1 cellular context compared by ENCODE assay signal in the genomic region with DNA sequence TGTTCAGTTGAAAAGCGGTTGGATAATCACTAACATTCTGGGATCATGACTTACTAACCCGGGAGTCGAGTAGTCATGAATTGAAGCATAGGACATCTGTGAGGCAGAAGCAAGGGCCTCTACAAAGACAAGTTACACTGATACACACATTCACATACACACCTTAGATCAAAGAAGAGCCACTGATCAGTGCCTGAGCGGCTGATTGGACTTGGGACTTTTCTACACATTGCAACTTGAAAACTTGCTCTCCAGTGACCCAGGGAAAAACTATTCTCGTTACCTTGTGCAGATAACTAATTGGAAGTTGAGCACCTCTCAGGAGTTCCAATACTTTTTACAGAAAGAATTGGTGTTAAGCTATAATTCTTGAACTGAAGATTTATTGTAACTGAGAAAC.
TF ChIP-seq lines count a peak whose summit lies in the region.

No MANE protein-coding gene starts in this region.

TF ChIP-seq in HepG2, 621 proteins besides CTCF, POLR2A, EP300 and RAD21 (continued from another document and continues in another):
- TF ChIP-seq, protein P1, sequence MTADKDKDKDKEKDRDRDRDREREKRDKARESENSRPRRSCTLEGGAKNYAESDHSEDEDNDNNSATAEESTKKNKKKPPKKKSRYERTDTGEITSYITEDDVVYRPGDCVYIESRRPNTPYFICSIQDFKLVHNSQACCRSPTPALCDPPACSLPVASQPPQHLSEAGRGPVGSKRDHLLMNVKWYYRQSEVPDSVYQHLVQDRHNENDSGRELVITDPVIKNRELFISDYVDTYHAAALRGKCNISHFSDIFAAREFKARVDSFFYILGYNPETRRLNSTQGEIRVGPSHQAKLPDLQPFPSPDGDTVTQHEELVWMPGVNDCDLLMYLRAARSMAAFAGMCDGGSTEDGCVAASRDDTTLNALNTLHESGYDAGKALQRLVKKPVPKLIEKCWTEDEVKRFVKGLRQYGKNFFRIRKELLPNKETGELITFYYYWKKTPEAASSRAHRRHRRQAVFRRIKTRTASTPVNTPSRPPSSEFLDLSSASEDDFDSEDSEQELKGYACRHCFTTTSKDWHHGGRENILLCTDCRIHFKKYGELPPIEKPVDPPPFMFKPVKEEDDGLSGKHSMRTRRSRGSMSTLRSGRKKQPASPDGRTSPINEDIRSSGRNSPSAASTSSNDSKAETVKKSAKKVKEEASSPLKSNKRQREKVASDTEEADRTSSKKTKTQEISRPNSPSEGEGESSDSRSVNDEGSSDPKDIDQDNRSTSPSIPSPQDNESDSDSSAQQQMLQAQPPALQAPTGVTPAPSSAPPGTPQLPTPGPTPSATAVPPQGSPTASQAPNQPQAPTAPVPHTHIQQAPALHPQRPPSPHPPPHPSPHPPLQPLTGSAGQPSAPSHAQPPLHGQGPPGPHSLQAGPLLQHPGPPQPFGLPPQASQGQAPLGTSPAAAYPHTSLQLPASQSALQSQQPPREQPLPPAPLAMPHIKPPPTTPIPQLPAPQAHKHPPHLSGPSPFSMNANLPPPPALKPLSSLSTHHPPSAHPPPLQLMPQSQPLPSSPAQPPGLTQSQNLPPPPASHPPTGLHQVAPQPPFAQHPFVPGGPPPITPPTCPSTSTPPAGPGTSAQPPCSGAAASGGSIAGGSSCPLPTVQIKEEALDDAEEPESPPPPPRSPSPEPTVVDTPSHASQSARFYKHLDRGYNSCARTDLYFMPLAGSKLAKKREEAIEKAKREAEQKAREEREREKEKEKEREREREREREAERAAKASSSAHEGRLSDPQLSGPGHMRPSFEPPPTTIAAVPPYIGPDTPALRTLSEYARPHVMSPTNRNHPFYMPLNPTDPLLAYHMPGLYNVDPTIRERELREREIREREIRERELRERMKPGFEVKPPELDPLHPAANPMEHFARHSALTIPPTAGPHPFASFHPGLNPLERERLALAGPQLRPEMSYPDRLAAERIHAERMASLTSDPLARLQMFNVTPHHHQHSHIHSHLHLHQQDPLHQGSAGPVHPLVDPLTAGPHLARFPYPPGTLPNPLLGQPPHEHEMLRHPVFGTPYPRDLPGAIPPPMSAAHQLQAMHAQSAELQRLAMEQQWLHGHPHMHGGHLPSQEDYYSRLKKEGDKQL (CRISPR knock-in tag; IDR thresholded peaks at IDR 0.05; ENCODE audit: low read depth), result no peak
- TF ChIP-seq HNF4A (CRISPR knock-in tag; IDR thresholded peaks at IDR 0.05) (peak; percentile 63), ARID5B (CRISPR knock-in tag; IDR thresholded peaks at IDR 0.05) (0 out of 2 replicates have a peak, but pooled peaks have one; percentile 29), SMARCC2 (IDR thresholded peaks at IDR 0.05) (no peak), RCOR2 (CRISPR knock-in tag; IDR thresholded peaks at IDR 0.05) (no peak), SMARCE1 (IDR thresholded peaks at IDR 0.05; ENCODE audit: borderline replicate concordance) (no peak), ZFP41 (CRISPR knock-in tag; IDR thresholded peaks at IDR 0.05; ENCODE audit: borderline replicate concordance) (no peak), HDAC2 (CRISPR knock-in tag; IDR thresholded peaks at IDR 0.05) (no peak), ZNF318 (CRISPR knock-in tag; IDR thresholded peaks at IDR 0.05) (no peak), CHCHD3 (CRISPR knock-in tag; IDR thresholded peaks at IDR 0.05) (no peak), REST (IDR thresholded peaks at IDR 0.05; ENCODE audit: borderline replicate concordance in 1 of 2, low read depth in 1 of 2, low read length in 2 of 2) (no peak), ZFP62 (CRISPR knock-in tag; IDR thresholded peaks at IDR 0.05) (no peak), MAZ (IDR thresholded peaks at IDR 0.05; ENCODE audit: borderline replicate concordance, low read depth, low read length) (no peak), MAZ (CRISPR knock-in tag; IDR thresholded peaks at IDR 0.05; ENCODE audit: low read depth) (no peak), ZNF670 (CRISPR knock-in tag; IDR thresholded peaks at IDR 0.05; ENCODE audit: borderline replicate concordance) (no peak), ZNF674 (CRISPR knock-in tag; IDR thresholded peaks at IDR 0.05; ENCODE audit: low read depth) (no peak), SP2 (CRISPR knock-in tag; IDR thresholded peaks at IDR 0.05) (no peak), SNAI1 (CRISPR knock-in tag; IDR thresholded peaks at IDR 0.05; ENCODE audit: borderline replicate concordance) (no peak), EHMT2 (IDR thresholded peaks at IDR 0.05; ENCODE audit: borderline replicate concordance, low read depth, low read length) (peak; percentile 67; the same call in 1 of the 2 replicates), KLF11 (CRISPR knock-in tag; IDR thresholded peaks at IDR 0.05) (no peak), ZNF205 (CRISPR knock-in tag; IDR thresholded peaks at IDR 0.05) (no peak), ATF1 (CRISPR knock-in tag; IDR thresholded peaks at IDR 0.05) (no peak), FOXK1 (CRISPR knock-in tag; IDR thresholded peaks at IDR 0.05; ENCODE audit: borderline replicate concordance, low read depth) (no peak), ZNF30 (CRISPR knock-in tag; IDR thresholded peaks at IDR 0.05) (no peak), SRSF4 (IDR thresholded peaks at IDR 0.05; ENCODE audit: low read depth, low read length, poor library complexity, severe bottlenecking) (no peak), NCOR1 (IDR thresholded peaks at IDR 0.05; ENCODE audit: borderline replicate concordance, low read length) (peak; percentile 36; the same call in 1 of the 2 replicates), FOXM1 (CRISPR knock-in tag; IDR thresholded peaks at IDR 0.05) (no peak)
- TF ChIP-seq, protein P2, sequence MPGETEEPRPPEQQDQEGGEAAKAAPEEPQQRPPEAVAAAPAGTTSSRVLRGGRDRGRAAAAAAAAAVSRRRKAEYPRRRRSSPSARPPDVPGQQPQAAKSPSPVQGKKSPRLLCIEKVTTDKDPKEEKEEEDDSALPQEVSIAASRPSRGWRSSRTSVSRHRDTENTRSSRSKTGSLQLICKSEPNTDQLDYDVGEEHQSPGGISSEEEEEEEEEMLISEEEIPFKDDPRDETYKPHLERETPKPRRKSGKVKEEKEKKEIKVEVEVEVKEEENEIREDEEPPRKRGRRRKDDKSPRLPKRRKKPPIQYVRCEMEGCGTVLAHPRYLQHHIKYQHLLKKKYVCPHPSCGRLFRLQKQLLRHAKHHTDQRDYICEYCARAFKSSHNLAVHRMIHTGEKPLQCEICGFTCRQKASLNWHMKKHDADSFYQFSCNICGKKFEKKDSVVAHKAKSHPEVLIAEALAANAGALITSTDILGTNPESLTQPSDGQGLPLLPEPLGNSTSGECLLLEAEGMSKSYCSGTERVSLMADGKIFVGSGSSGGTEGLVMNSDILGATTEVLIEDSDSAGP (CRISPR knock-in tag; IDR thresholded peaks at IDR 0.05; ENCODE audit: borderline replicate concordance), result no peak
- TF ChIP-seq, protein P3, sequence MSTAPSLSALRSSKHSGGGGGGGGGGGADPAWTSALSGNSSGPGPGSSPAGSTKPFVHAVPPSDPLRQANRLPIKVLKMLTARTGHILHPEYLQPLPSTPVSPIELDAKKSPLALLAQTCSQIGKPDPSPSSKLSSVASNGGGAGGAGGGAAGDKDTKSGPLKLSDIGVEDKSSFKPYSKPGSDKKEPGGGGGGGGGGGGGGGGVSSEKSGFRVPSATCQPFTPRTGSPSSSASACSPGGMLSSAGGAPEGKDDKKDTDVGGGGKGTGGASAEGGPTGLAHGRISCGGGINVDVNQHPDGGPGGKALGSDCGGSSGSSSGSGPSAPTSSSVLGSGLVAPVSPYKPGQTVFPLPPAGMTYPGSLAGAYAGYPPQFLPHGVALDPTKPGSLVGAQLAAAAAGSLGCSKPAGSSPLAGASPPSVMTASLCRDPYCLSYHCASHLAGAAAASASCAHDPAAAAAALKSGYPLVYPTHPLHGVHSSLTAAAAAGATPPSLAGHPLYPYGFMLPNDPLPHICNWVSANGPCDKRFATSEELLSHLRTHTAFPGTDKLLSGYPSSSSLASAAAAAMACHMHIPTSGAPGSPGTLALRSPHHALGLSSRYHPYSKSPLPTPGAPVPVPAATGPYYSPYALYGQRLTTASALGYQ (CRISPR knock-in tag; IDR thresholded peaks at IDR 0.05), result no peak
